Comparison of ENCODE assay signal across 14 cellular contexts in the genomic region with DNA sequence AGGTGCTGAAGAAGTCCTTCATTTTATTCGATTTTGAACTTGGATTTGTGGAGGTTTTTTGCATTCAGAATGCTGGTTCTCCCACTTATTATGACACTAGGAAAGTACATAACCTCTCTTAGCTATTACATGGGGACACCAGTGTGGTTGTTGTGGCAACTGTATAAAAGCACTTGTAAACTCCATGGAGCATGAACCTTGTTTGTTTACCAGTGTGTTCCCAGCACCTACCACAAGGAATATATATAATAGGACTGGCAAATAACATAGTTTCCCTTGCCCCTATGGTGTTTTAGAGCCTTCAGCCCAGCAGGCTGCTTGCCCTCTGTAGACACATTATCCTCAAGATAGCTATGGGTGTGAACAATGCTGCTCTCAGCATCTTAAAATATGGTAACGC. TPM values are rescaled to one million over a fixed set of nuclear protein-coding genes. Genes with fewer than 3 reads are reported as not detected.
DNase-seq lines count a peak whose midpoint lies in the region; ATAC-seq and TF ChIP-seq lines count a peak whose summit lies in the region.
"Had no signal": no experiment of that assay in that cellular context is flagged by ENCODE, and none has a peak within 500 bp of the region (broad histone marks: within the 10 kb centered on the region; RNA-seq: fewer than 3 reads in every experiment).

No MANE protein-coding gene starts in this region.

- H3K36me3 ChIP-seq in CD8-positive, alpha-beta memory T cell (ENCODE audit: insufficient read depth, low read length), result no peaks in the 10 kb centered on the region
- H3K36me3 ChIP-seq: left ventricle myocardium inferior had no signal

- POLR2A ChIA-PET in CD8-positive, alpha-beta memory T cell (lab: Charles Lee), result interaction anchor here (2.2 kb wide), 1 partner anchor 33 kb away, joined by 14 read pairs; no protein-coding TSS in a partner anchor

- H3K4me1 Mint-ChIP-seq in CD8-positive, alpha-beta memory T cell, result peaks cover 47 to 55% (median 52%) of the 10 kb centered on the region in 3 donors
- peaks cover 45% of the 10 kb centered on the region for H3K4me1 Mint-ChIP-seq in activated T-helper 2 cell treated with anti-CD3 and anti-CD28 coated beads, Interferon-gamma antibody, Interleukin-2, Interleukin-4, amounts not matched to agents 10 μg/mL and 5 μg/mL and 100 μg/mL, durations not matched to agents 14 hours and 24 hours and 36 hours (ENCODE audit: low read depth)

- H3K27ac Mint-ChIP-seq in CD8-positive, alpha-beta memory T cell, result peak overlapping the region in 7 of 8 donors; percentile 10 to 100 (median 89)
- H3K27ac Mint-ChIP-seq in activated T-helper 2 cell treated with anti-CD3 and anti-CD28 coated beads, Interferon-gamma antibody, Interleukin-2, Interleukin-4, amounts not matched to agents 10 μg/mL and 5 μg/mL and 100 μg/mL, durations not matched to agents 14 hours and 24 hours and 36 hours, result no peak overlapping the region

- no peak for DNase-seq in CD8-positive, alpha-beta memory T cell
- DNase-seq in M059J (ENCODE audit: low read depth), result peak; percentile 45
- peak; percentile 50 for DNase-seq in NCI-H2227 (lab: John Stamatoyannopoulos, UW; ENCODE audit: unreplicated experiment)
- peak; percentile 16 for DNase-seq in fibroblast of pulmonary artery (ENCODE audit: low read depth)
- no peak for DNase-seq in activated T-helper 2 cell treated with anti-CD3 and anti-CD28 coated beads, Interferon-gamma antibody, Interleukin-2, Interleukin-4, amounts not matched to agents 10 μg/mL and 5 μg/mL and 100 μg/mL, durations not matched to agents 14 hours and 24 hours and 36 hours (ENCODE audit: low spot score)
- DNase-seq in SW480 (ENCODE audit: low spot score), result no peak
- no peak for DNase-seq in SIG-M5 (lab: John Stamatoyannopoulos, UW)
- DNase-seq: AML-193; DND-41; H7; left ventricle myocardium inferior; NCI-H1048; stimulated activated naive CD4-positive, alpha-beta T cell had no signal

- peaks cover 53% of the 10 kb centered on the region for H3K4me1 ChIP-seq in CD8-positive, alpha-beta memory T cell (ENCODE audit: insufficient read depth, low read length)

- H3K27ac ChIP-seq in CD8-positive, alpha-beta memory T cell (ENCODE audit: low read depth, low read length), result no peak overlapping the region
- H3K27ac ChIP-seq: left ventricle myocardium inferior had no signal

- no peak for ATAC-seq in HG03280 (IDR thresholded peaks at IDR 0.05; ENCODE audit: unreplicated experiment)

- no peak overlapping the region for H3K4me3 Mint-ChIP-seq in CD8-positive, alpha-beta memory T cell
- H3K4me3 Mint-ChIP-seq in activated T-helper 2 cell treated with anti-CD3 and anti-CD28 coated beads, Interferon-gamma antibody, Interleukin-2, Interleukin-4, amounts not matched to agents 10 μg/mL and 5 μg/mL and 100 μg/mL, durations not matched to agents 14 hours and 24 hours and 36 hours (ENCODE audit: low read depth), result no peak overlapping the region

- no peak for TF ChIP-seq CTCF in fibroblast of pulmonary artery (IDR thresholded peaks at IDR 0.05; ENCODE audit: low read length, missing control alignments)

- H3K27me3 Mint-ChIP-seq in CD8-positive, alpha-beta memory T cell, result peaks cover 0 to 4% of the 10 kb centered on the region in 2 donors
- H3K27me3 Mint-ChIP-seq in activated T-helper 2 cell treated with anti-CD3 and anti-CD28 coated beads, Interferon-gamma antibody, Interleukin-2, Interleukin-4, amounts not matched to agents 10 μg/mL and 5 μg/mL and 100 μg/mL, durations not matched to agents 14 hours and 24 hours and 36 hours (ENCODE audit: low read depth), result no peaks in the 10 kb centered on the region

- H3K4me3 ChIP-seq in CD8-positive, alpha-beta memory T cell (ENCODE audit: low read length), result no peak overlapping the region
- no peak overlapping the region for H3K4me3 ChIP-seq in fibroblast of pulmonary artery (replicated peaks; ENCODE audit: low read depth, low read length)
- H3K4me3 ChIP-seq: left ventricle myocardium inferior had no signal

- CTCF ChIA-PET in CD8-positive, alpha-beta memory T cell (lab: Charles Lee), result interaction anchor here (1.4 to 19.8 kb wide), 4 partner anchors 12 to 52 kb away, joined by 3 to 503 read pairs (median 21); no protein-coding TSS in a partner anchor

- H3K36me3 Mint-ChIP-seq in CD8-positive, alpha-beta memory T cell, result no peaks in the 10 kb centered on the region
- H3K36me3 Mint-ChIP-seq in activated T-helper 2 cell treated with anti-CD3 and anti-CD28 coated beads, Interferon-gamma antibody, Interleukin-2, Interleukin-4, amounts not matched to agents 10 μg/mL and 5 μg/mL and 100 μg/mL, durations not matched to agents 14 hours and 24 hours and 36 hours (ENCODE audit: low read depth), result peaks cover 3% of the 10 kb centered on the region

- H3K9me3 Mint-ChIP-seq in CD8-positive, alpha-beta memory T cell, result no peaks in the 10 kb centered on the region
- H3K9me3 Mint-ChIP-seq in activated T-helper 2 cell treated with anti-CD3 and anti-CD28 coated beads, Interferon-gamma antibody, Interleukin-2, Interleukin-4, amounts not matched to agents 10 μg/mL and 5 μg/mL and 100 μg/mL, durations not matched to agents 14 hours and 24 hours and 36 hours, result no peaks in the 10 kb centered on the region

- intact Hi-C loops in activated T-helper 2 cell treated with anti-CD3 and anti-CD28 coated beads, Interferon-gamma antibody, Interleukin-2, Interleukin-4, amounts not matched to agents 10 μg/mL and 5 μg/mL and 100 μg/mL, durations not matched to agents 14 hours and 24 hours and 36 hours (cut with micrococcal nuclease), result no loop called here

- H3K27me3 ChIP-seq in CD8-positive, alpha-beta memory T cell (ENCODE audit: insufficient read depth, low read length, poor library complexity, severe bottlenecking), result no peaks in the 10 kb centered on the region

- H3K9me3 ChIP-seq in CD8-positive, alpha-beta memory T cell (ENCODE audit: low read length), result no peaks in the 10 kb centered on the region
- H3K9me3 ChIP-seq: left ventricle myocardium inferior had no signal

RNA-seq across cellular contexts. Expression of gene RASSF5, which starts 43.1 kb away (rescaled TPM):
- 100 to 1,000 TPM; 163 to 165 TPM for total RNA-seq in CD8-positive, alpha-beta memory T cell
- polyA plus RNA-seq in CD8-positive, alpha-beta memory T cell, result 329 TPM
- total RNA-seq in M059J (2014; rRNA removed; shearing (Covaris generic)), result 1.6 and 4.1 TPM in 2 replicates
- 180 and 182 TPM in 2 replicates for total RNA-seq in activated T-helper 2 cell treated with anti-CD3 and anti-CD28 coated beads, Interferon-gamma antibody, Interleukin-2, Interleukin-4, amounts not matched to agents 10 μg/mL and 5 μg/mL and 100 μg/mL, durations not matched to agents 14 hours and 24 hours and 36 hours

Comparison
In these comparisons a context has a peak if more than half of its experiments do, and no peak if none do; other contexts are left out.
1. DNase-seq: peak in M059J (single experiment), NCI-H2227 (single experiment) and fibroblast of pulmonary artery (single experiment); none in CD8-positive, alpha-beta memory T cell (0 of 5), activated T-helper 2 cell treated with anti-CD3 and anti-CD28 coated beads, Interferon-gamma antibody, Interleukin-2, Interleukin-4, amounts not matched to agents 10 μg/mL and 5 μg/mL and 100 μg/mL, durations not matched to agents 14 hours and 24 hours and 36 hours (single experiment), SW480 (single experiment) and SIG-M5 (single experiment).
2. RNA of gene RASSF5, which starts 43.1 kb away (total RNA-seq): 180 to 182 TPM in activated T-helper 2 cell treated with anti-CD3 and anti-CD28 coated beads, Interferon-gamma antibody, Interleukin-2, Interleukin-4, amounts not matched to agents 10 μg/mL and 5 μg/mL and 100 μg/mL, durations not matched to agents 14 hours and 24 hours and 36 hours and 163 to 165 TPM in CD8-positive, alpha-beta memory T cell; 1.6 to 4.1 TPM in M059J; every median in the first group is over 10 times any median in the second.